In the genomic region with DNA sequence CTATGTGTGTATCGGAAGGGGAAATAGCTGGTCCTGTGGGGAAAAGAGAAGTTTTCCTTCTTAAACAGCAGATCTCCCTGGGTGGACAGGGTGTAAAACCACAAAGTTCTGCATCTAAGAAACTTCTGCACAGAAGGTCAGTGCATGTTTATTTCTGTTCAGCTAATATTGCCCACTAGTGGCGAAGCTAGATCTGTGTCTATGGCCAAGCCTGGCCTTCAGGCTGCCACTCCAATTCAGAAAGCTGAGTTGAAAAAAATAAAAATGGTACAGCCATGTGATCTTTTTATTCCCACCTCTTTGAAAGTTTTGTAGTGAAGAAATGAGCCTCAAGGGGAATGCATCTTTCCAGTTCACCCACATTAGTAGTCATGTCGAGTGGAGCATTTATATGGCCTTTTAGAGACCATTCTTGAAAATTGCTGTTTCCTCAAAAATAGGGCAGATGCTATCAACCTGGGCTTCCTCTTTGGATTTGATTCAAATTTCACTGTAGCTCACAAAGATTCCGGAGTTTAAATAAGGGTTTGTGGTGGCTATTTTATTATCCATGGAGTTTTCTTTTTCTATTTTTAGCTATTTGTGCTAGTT, we compare ENCODE assay signal across 8 cellular contexts.
DNase-seq lines count a peak whose midpoint lies in the region; ATAC-seq, FAIRE-seq and TF ChIP-seq lines count a peak whose summit lies in the region.

No MANE protein-coding gene starts in this region.

- no peak for FAIRE-seq in RCC 7860 (lab: Jason Lieb, UNC)

- no peak overlapping the region for H3K4me3 Mint-ChIP-seq in naive thymus-derived CD8-positive, alpha-beta T cell

- H3K4me1 Mint-ChIP-seq in naive thymus-derived CD8-positive, alpha-beta T cell: no peaks in the 10 kb centered on the region

- no peak overlapping the region for H3K27ac Mint-ChIP-seq in naive thymus-derived CD8-positive, alpha-beta T cell

- H3K4me3 ChIP-seq in fibroblast of villous mesenchyme (ENCODE audit: low read depth, low read length): no peak overlapping the region

- CTCF ChIA-PET in HEK293T (lab: Yijun Ruan, JAX): interaction anchor here (0.8 kb wide), 1 partner anchor 1141 kb away, joined by 3 read pairs; no protein-coding TSS in a partner anchor

- ATAC-seq in naive thymus-derived CD8-positive, alpha-beta T cell: no peak
- ATAC-seq in stimulated activated naive CD8-positive, alpha-beta T cell treated with anti-CD3 and anti-CD28 coated beads, Interleukin-15, Interleukin-2, amounts not matched to agents 100 U/mL and 50 U/mL, for 24 hours: no peak

- H3K27me3 Mint-ChIP-seq in naive thymus-derived CD8-positive, alpha-beta T cell: no peaks in the 10 kb centered on the region

- DNase-seq in GM03348 (ENCODE audit: low spot score) (peak; percentile 46), HEK293T (ENCODE audit: extremely low spot score) (peak; percentile 19), RCC 7860 (ENCODE audit: low spot score) (peak; percentile 20), fibroblast of villous mesenchyme (ENCODE audit: low read depth) (peak; percentile 72), hypothalamus (lab: John Stamatoyannopoulos, UW) (no peak), CD1c-positive myeloid dendritic cell (ENCODE audit: extremely low spot score) (no peak)
- no peak for DNase-seq in naive thymus-derived CD8-positive, alpha-beta T cell
- no peak for DNase-seq in stimulated activated naive CD8-positive, alpha-beta T cell treated with anti-CD3 and anti-CD28 coated beads, Interleukin-15, Interleukin-2, amounts not matched to agents 100 U/mL and 50 U/mL, for 24 hours

- POLR2A ChIA-PET in HEK293T (lab: Yijun Ruan, JAX): no interaction called here
- POLR2A ChIA-PET in naive thymus-derived CD8-positive, alpha-beta T cell (lab: Charles Lee): no interaction called here

- peak; percentile 87 for TF ChIP-seq CTCF in fibroblast of villous mesenchyme (IDR thresholded peaks at IDR 0.05; ENCODE audit: insufficient read depth, low read depth, low read length)

- peaks cover 0 to 7% (median 2%) of the 10 kb centered on the region in 9 donors for H3K9me3 Mint-ChIP-seq in naive thymus-derived CD8-positive, alpha-beta T cell

- no peaks in the 10 kb centered on the region for H3K36me3 Mint-ChIP-seq in naive thymus-derived CD8-positive, alpha-beta T cell

TF ChIP-seq in HEK293T, 16 proteins besides CTCF, POLR2A, EP300 and RAD21:
- no peak for TF ChIP-seq SP1 (IDR thresholded peaks at IDR 0.05)
- no peak for TF ChIP-seq FOXK2 (IDR thresholded peaks at IDR 0.05)
- no peak for TF ChIP-seq LEF1 (IDR thresholded peaks at IDR 0.05; ENCODE audit: borderline replicate concordance)
- TF ChIP-seq CTBP1 (IDR thresholded peaks at IDR 0.05; ENCODE audit: borderline replicate concordance): no peak
- no peak for TF ChIP-seq NFRKB (IDR thresholded peaks at IDR 0.05)
- no peak for TF ChIP-seq SUZ12 (IDR thresholded peaks at IDR 0.05)
- no peak for TF ChIP-seq FOXA1 (IDR thresholded peaks at IDR 0.05)
- no peak for TF ChIP-seq FOXM1 (IDR thresholded peaks at IDR 0.05; ENCODE audit: borderline replicate concordance)
- TF ChIP-seq TARDBP (IDR thresholded peaks at IDR 0.05): no peak
- no peak for TF ChIP-seq ARNT (IDR thresholded peaks at IDR 0.05)
- TF ChIP-seq HDGF (IDR thresholded peaks at IDR 0.05; ENCODE audit: borderline replicate concordance): no peak
- no peak for TF ChIP-seq L3MBTL2 (conservative IDR thresholded peaks at IDR 0.05)
- TF ChIP-seq ELF4 (IDR thresholded peaks at IDR 0.05): no peak
- no peak for TF ChIP-seq BHLHE40 (IDR thresholded peaks at IDR 0.05; ENCODE audit: borderline replicate concordance)
- no peak for TF ChIP-seq ZNF384 (IDR thresholded peaks at IDR 0.05)
- TF ChIP-seq, protein P1, sequence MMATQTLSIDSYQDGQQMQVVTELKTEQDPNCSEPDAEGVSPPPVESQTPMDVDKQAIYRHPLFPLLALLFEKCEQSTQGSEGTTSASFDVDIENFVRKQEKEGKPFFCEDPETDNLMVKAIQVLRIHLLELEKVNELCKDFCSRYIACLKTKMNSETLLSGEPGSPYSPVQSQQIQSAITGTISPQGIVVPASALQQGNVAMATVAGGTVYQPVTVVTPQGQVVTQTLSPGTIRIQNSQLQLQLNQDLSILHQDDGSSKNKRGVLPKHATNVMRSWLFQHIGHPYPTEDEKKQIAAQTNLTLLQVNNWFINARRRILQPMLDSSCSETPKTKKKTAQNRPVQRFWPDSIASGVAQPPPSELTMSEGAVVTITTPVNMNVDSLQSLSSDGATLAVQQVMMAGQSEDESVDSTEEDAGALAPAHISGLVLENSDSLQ (IDR thresholded peaks at IDR 0.05): no peak

Comparison
In these comparisons a context has a peak if more than half of its experiments do, and no peak if none do; other contexts are left out.
1. DNase-seq: peak in GM03348 (single experiment), HEK293T (single experiment), RCC 7860 (single experiment) and fibroblast of villous mesenchyme (single experiment); none in naive thymus-derived CD8-positive, alpha-beta T cell (0 of 10), hypothalamus (0 of 51), stimulated activated naive CD8-positive, alpha-beta T cell treated with anti-CD3 and anti-CD28 coated beads, Interleukin-15, Interleukin-2, amounts not matched to agents 100 U/mL and 50 U/mL, for 24 hours (single experiment) and CD1c-positive myeloid dendritic cell (single experiment).